ENCODE assay signal across 34 cellular contexts in genomic region chr13:102951808-102952207, GRCh38.
"Had no signal": no experiment of that assay in that cellular context is flagged by ENCODE, and none has a peak within 500 bp of the region (broad histone marks: within the 10 kb centered on the region; RNA-seq: fewer than 3 reads in every experiment).

No MANE protein-coding gene starts in this region.

- H3K4me3 ChIP-seq: colonic mucosa, esophagus squamous epithelium, gastroesophageal sphincter, heart right ventricle had no signal

- H3K9me3 Mint-ChIP-seq: activated CD4-positive, alpha-beta memory T cell treated with anti-CD3 and anti-CD28 coated beads for 36 hours; activated CD4-positive, alpha-beta T cell treated with anti-CD3 and anti-CD28 coated beads, Interleukin-2, amount 10 ng/mL, durations not matched to agents 24 days and 14 days; activated T-helper 1 cell treated with anti-CD3 and anti-CD28 coated beads, Interleukin-12 subunit alpha, Interleukin-12 subunit beta, Interleukin-2, Interleukin-4 antibody, amounts not matched to agents 30 ng/mL and 10 ng/mL and 1 ng/mL, durations not matched to agents 14 hours and 24 hours and 36 hours; activated T-helper 2 cell treated with anti-CD3 and anti-CD28 coated beads, Interferon-gamma antibody, Interleukin-2, Interleukin-4, amounts not matched to agents 10 μg/mL and 5 μg/mL and 100 μg/mL, durations not matched to agents 14 hours and 24 hours and 36 hours had no signal

- ATAC-seq: activated CD4-positive, alpha-beta T cell treated with anti-CD3 and anti-CD28 coated beads for 36 hours; activated CD8-positive, alpha-beta memory T cell treated with anti-CD3 and anti-CD28 coated beads, Interleukin-2, amount 10 ng/mL, durations not matched to agents 7 days and 5 days; activated CD8-positive, alpha-beta T cell treated with anti-CD3 and anti-CD28 coated beads, Interleukin-2, amount 10 ng/mL, durations not matched to agents 7 days and 5 days; gastroesophageal sphincter; T-helper 17 cell had no signal

- DNase-seq: activated CD4-positive, alpha-beta memory T cell treated with anti-CD3 and anti-CD28 coated beads for 36 hours; activated CD4-positive, alpha-beta T cell treated with anti-CD3 and anti-CD28 coated beads for 36 hours; activated CD4-positive, alpha-beta T cell treated with anti-CD3 and anti-CD28 coated beads, Interleukin-2, amount 10 ng/mL, durations not matched to agents 24 days and 14 days; activated CD4-positive, CD25-positive, alpha-beta regulatory T cell; activated CD4-positive, CD25-positive, alpha-beta regulatory T cell treated with anti-CD3 and anti-CD28 coated beads, Interleukin-2, amount 50 U/mL, for 72 hours; activated CD8-positive, alpha-beta memory T cell treated with anti-CD3 and anti-CD28 coated beads, Interleukin-2, amount 10 ng/mL, durations not matched to agents 7 days and 5 days; activated CD8-positive, alpha-beta memory T cell treated with anti-CD3 and anti-CD28 coated beads, Interleukin-2, amount 50 U/mL, for 4 hours; activated CD8-positive, alpha-beta T cell treated with anti-CD3 and anti-CD28 coated beads, Interleukin-2, amount 10 ng/mL, durations not matched to agents 7 days and 5 days; activated effector memory CD4-positive, alpha-beta T cell treated with anti-CD3 and anti-CD28 coated beads, Interleukin-2, amount 50 U/mL, for 16 hours; activated naive CD4-positive, alpha-beta T cell treated with anti-CD3 and anti-CD28 coated beads, Interleukin-2, amount 50 U/mL, for 16 hours; activated naive CD4-positive, alpha-beta T cell treated with Interleukin-2 at 50 U/mL for 16 hours; activated T-cell treated with anti-CD3 and anti-CD28 coated beads, Interleukin-2, amount 50 U/mL, for 1 hour; activated T-cell treated with anti-CD3 and anti-CD28 coated beads, Interleukin-2, amount 50 U/mL, for 48 hours; amniotic stem cell; anterior cingulate cortex; brain microvascular endothelial cell; central memory CD4-positive, alpha-beta T cell; cerebellar nuclear complex; colonic mucosa; effector CD8-positive, alpha-beta T cell; esophagus squamous epithelium; foreskin melanocyte; heart right ventricle; T-helper 1 cell; T-helper 17 cell had no signal

- H3K27me3 Mint-ChIP-seq: activated CD8-positive, alpha-beta memory T cell treated with anti-CD3 and anti-CD28 coated beads, Interleukin-2, amount 10 ng/mL, durations not matched to agents 7 days and 5 days had no signal

- H3K36me3 ChIP-seq: brain microvascular endothelial cell, colonic mucosa, esophagus squamous epithelium, gastroesophageal sphincter, heart right ventricle had no signal

- H3K27me3 ChIP-seq: brain microvascular endothelial cell, colonic mucosa, esophagus squamous epithelium, heart right ventricle had no signal

- H3K27ac ChIP-seq: brain microvascular endothelial cell, colonic mucosa, epithelial cell of prostate, esophagus squamous epithelium, gastroesophageal sphincter, heart right ventricle had no signal

- H3K36me3 Mint-ChIP-seq: activated CD4-positive, alpha-beta memory T cell treated with anti-CD3 and anti-CD28 coated beads for 36 hours; activated CD8-positive, alpha-beta memory T cell treated with anti-CD3 and anti-CD28 coated beads, Interleukin-2, amount 10 ng/mL, durations not matched to agents 7 days and 5 days; activated naive CD8-positive, alpha-beta T cell had no signal

- H3K27ac Mint-ChIP-seq: activated CD4-positive, alpha-beta memory T cell treated with anti-CD3 and anti-CD28 coated beads for 36 hours; activated CD4-positive, alpha-beta T cell treated with anti-CD3 and anti-CD28 coated beads for 36 hours; activated CD4-positive, alpha-beta T cell treated with anti-CD3 and anti-CD28 coated beads, Interleukin-2, amount 10 ng/mL, durations not matched to agents 24 days and 14 days; activated CD8-positive, alpha-beta memory T cell treated with anti-CD3 and anti-CD28 coated beads, Interleukin-2, amount 10 ng/mL, durations not matched to agents 7 days and 5 days; activated CD8-positive, alpha-beta T cell treated with anti-CD3 and anti-CD28 coated beads, Interleukin-2, amount 10 ng/mL, durations not matched to agents 7 days and 5 days; activated naive CD8-positive, alpha-beta T cell; activated T-helper 1 cell treated with anti-CD3 and anti-CD28 coated beads, Interleukin-12 subunit alpha, Interleukin-12 subunit beta, Interleukin-2, Interleukin-4 antibody, amounts not matched to agents 30 ng/mL and 10 ng/mL and 1 ng/mL, durations not matched to agents 14 hours and 24 hours and 36 hours; activated T-helper 2 cell treated with anti-CD3 and anti-CD28 coated beads, Interferon-gamma antibody, Interleukin-2, Interleukin-4, amounts not matched to agents 10 μg/mL and 5 μg/mL and 100 μg/mL, durations not matched to agents 14 hours and 24 hours and 36 hours; T-helper 17 cell had no signal

- H3K4me3 Mint-ChIP-seq: activated CD4-positive, alpha-beta memory T cell treated with anti-CD3 and anti-CD28 coated beads for 36 hours; activated CD4-positive, alpha-beta T cell treated with anti-CD3 and anti-CD28 coated beads for 36 hours; activated CD4-positive, alpha-beta T cell treated with anti-CD3 and anti-CD28 coated beads, Interleukin-2, amount 10 ng/mL, durations not matched to agents 24 days and 14 days; activated CD8-positive, alpha-beta memory T cell treated with anti-CD3 and anti-CD28 coated beads, Interleukin-2, amount 10 ng/mL, durations not matched to agents 7 days and 5 days; activated CD8-positive, alpha-beta T cell treated with anti-CD3 and anti-CD28 coated beads, Interleukin-2, amount 10 ng/mL, durations not matched to agents 7 days and 5 days; activated naive CD8-positive, alpha-beta T cell; activated T-helper 1 cell treated with anti-CD3 and anti-CD28 coated beads, Interleukin-12 subunit alpha, Interleukin-12 subunit beta, Interleukin-2, Interleukin-4 antibody, amounts not matched to agents 30 ng/mL and 10 ng/mL and 1 ng/mL, durations not matched to agents 14 hours and 24 hours and 36 hours; T-helper 17 cell had no signal

- H3K4me1 ChIP-seq: colonic mucosa, gastroesophageal sphincter, heart right ventricle had no signal

- H3K4me1 Mint-ChIP-seq: activated CD4-positive, alpha-beta T cell treated with anti-CD3 and anti-CD28 coated beads for 36 hours; activated CD4-positive, alpha-beta T cell treated with anti-CD3 and anti-CD28 coated beads, Interleukin-2, amount 10 ng/mL, durations not matched to agents 24 days and 14 days; activated CD8-positive, alpha-beta memory T cell treated with anti-CD3 and anti-CD28 coated beads, Interleukin-2, amount 10 ng/mL, durations not matched to agents 7 days and 5 days; T-helper 17 cell had no signal

- H3K9me3 ChIP-seq: colonic mucosa, esophagus squamous epithelium, gastroesophageal sphincter, heart right ventricle had no signal

- FAIRE-seq: astrocyte, bronchial epithelial cell, endometrium, endothelial cell of umbilical vein had no signal
